In the genomic region with DNA sequence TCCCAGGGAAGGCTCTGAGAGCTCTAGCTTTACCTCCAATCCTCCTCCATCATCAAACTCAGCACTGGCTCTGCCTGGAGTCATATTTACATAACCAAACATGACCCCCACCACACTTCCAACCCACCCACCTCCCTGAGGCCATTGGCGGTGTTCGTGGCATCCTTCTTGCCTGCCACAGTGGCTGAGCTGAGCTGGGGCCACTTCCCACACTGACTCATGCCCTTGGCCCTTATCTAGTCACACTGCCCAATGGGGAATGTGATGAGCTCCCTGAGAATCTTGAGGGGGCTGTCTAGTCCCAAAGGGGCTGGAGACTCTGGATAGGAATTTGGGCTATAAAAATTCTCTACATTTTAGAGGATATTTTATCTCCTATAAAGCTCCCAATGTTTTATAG, we compare ENCODE assay signal across 13 cellular contexts.
DNase-seq lines count a peak whose midpoint lies in the region; ATAC-seq and TF ChIP-seq lines count a peak whose summit lies in the region.
"Had no signal": no experiment of that assay in that cellular context is flagged by ENCODE, and none has a peak within 500 bp of the region (broad histone marks: within the 10 kb centered on the region; RNA-seq: fewer than 3 reads in every experiment).

No MANE protein-coding gene starts in this region.

- peak overlapping the region in 4 of 11 experiments; percentile 63 to 84 (median 76); a peak in 6 of 22 replicates for H3K9ac ChIP-seq in BLaER1 treated with 17β-estradiol and CSF1 and Interleukin-3, amounts not matched to agents 10 nM and 100 nM

- H4K20me1 ChIP-seq in BLaER1 treated with 17β-estradiol and CSF1 and Interleukin-3, amounts not matched to agents 10 nM and 100 nM: no peaks in the 10 kb centered on the region

- intact Hi-C loops in mucosa of descending colon (cut with DNase I, micrococcal nuclease): no loop called here

- peaks cover 0 to 21% (median 19%) of the 10 kb centered on the region in 11 experiments; a peak in 19 of 22 replicates for H3K9me3 ChIP-seq in BLaER1 treated with 17β-estradiol and CSF1 and Interleukin-3, amounts not matched to agents 10 nM and 100 nM (replicated peaks in 1 of 11)
- no peaks in the 10 kb centered on the region for H3K9me3 ChIP-seq in mucosa of descending colon
- H3K9me3 ChIP-seq: breast epithelium, Peyer's patch had no signal

- TF ChIP-seq POLR2A in erythroblast (IDR thresholded peaks at IDR 0.05; ENCODE audit: low read length): no peak

- peaks cover 88 to 95% (median 94%) of the 10 kb centered on the region in 10 experiments for H3K4me1 ChIP-seq in BLaER1 treated with 17β-estradiol and CSF1 and Interleukin-3, amounts not matched to agents 10 nM and 100 nM
- H3K4me1 ChIP-seq in mucosa of descending colon (ENCODE audit: low read depth): peaks cover 16% of the 10 kb centered on the region
- H3K4me1 ChIP-seq: breast epithelium had no signal

- H3K4me3 ChIP-seq in BLaER1 treated with 17β-estradiol and CSF1 and Interleukin-3, amounts not matched to agents 10 nM and 100 nM: 0 out of 20 replicates have a peak overlapping the region, but pooled peaks of 2 of the 10 experiments have one; percentile 16 to 24
- H3K4me3 ChIP-seq in mucosa of descending colon: no peak overlapping the region
- H3K4me3 ChIP-seq: breast epithelium, Peyer's patch had no signal

- DNase-seq in GM03348 (ENCODE audit: low spot score) (peak; percentile 20), RPMI7951 (ENCODE audit: low read depth) (peak; percentile 78), erythroblast (lab: John Stamatoyannopoulos, UW) (peak; percentile 35 to 66), RPMI8226 (no peak), dermis blood vessel endothelial cell (no peak), mucosa of descending colon (no peak)
- DNase-seq: activated naive CD4-positive, alpha-beta T cell treated with Interleukin-2 at 50 U/mL for 16 hours; effector memory CD4-positive, alpha-beta T cell; NCI-H1694 treated with DMSO at 0.1 percent for 48 hours; Peyer's patch; stimulated activated CD4-positive, alpha-beta T cell treated with anti-CD3 and anti-CD28 coated beads, Interleukin-15, amount 100 ng/mL, for 24 hours had no signal

- H3K27ac ChIP-seq in BLaER1 treated with 17β-estradiol and CSF1 and Interleukin-3, amounts not matched to agents 10 nM and 100 nM: peak overlapping the region; percentile 64 to 97 (median 86); a peak in 20 of 22 replicates
- H3K27ac ChIP-seq: breast epithelium had no signal

- H3K4me2 ChIP-seq in BLaER1 treated with 17β-estradiol and CSF1 and Interleukin-3, amounts not matched to agents 10 nM and 100 nM: peak overlapping the region; percentile 20 to 92 (median 86); a peak in 20 of 22 replicates

- no peaks in the 10 kb centered on the region for H3K27me3 ChIP-seq in BLaER1 treated with 17β-estradiol and CSF1 and Interleukin-3, amounts not matched to agents 10 nM and 100 nM
- H3K27me3 ChIP-seq: breast epithelium, Peyer's patch had no signal

- no peaks in the 10 kb centered on the region for H3K36me3 ChIP-seq in BLaER1 treated with 17β-estradiol and CSF1 and Interleukin-3, amounts not matched to agents 10 nM and 100 nM
- H3K36me3 ChIP-seq in mucosa of descending colon (ENCODE audit: low read depth): no peaks in the 10 kb centered on the region
- H3K36me3 ChIP-seq: breast epithelium, Peyer's patch had no signal

- ATAC-seq in mucosa of descending colon: no peak

- no peak for TF ChIP-seq CTCF in mucosa of descending colon (IDR thresholded peaks at IDR 0.05)

Comparison
In these comparisons a context has a peak if more than half of its experiments do, and no peak if none do; other contexts are left out.
1. DNase-seq: peak in GM03348 (single experiment), RPMI7951 (single experiment) and erythroblast (2 of 2); none in RPMI8226 (single experiment), dermis blood vessel endothelial cell (single experiment) and mucosa of descending colon (0 of 3).